ENCODE assay signal across 32 cellular contexts in genomic region chr3:87867001-87867400, GRCh38.
A peak's percentile ranks its signal among the peaks of the same experiment; 100 is the strongest.
DNase-seq lines count a peak whose midpoint lies in the region; ATAC-seq and TF ChIP-seq lines count a peak whose summit lies in the region.
"Had no signal": no experiment of that assay in that cellular context is flagged by ENCODE, and none has a peak within 500 bp of the region (broad histone marks: within the 10 kb centered on the region; RNA-seq: fewer than 3 reads in every experiment).

No MANE protein-coding gene starts in this region.

- H3K79me1 ChIP-seq in mesenchymal stem cell (replicated peaks; ENCODE audit: low read length, poor library complexity, severe bottlenecking) = no peaks in the 10 kb centered on the region

- no peak for TF ChIP-seq CTCF in HFFc6 (IDR thresholded peaks at IDR 0.05)
- no peak for TF ChIP-seq CTCF in brain microvascular endothelial cell (IDR thresholded peaks at IDR 0.05; ENCODE audit: low read depth, low read length, missing control alignments)
- no peak for TF ChIP-seq CTCF in uterus (IDR thresholded peaks at IDR 0.05)

- H4K91ac ChIP-seq in mesenchymal stem cell (ENCODE audit: low read length) = no peak overlapping the region

- peaks cover 10% of the 10 kb centered on the region for H3K9me3 Mint-ChIP-seq in HFFc6
- H3K9me3 Mint-ChIP-seq in stimulated activated naive CD8-positive, alpha-beta T cell treated with anti-CD3 and anti-CD28 coated beads, Interleukin-15, amount 100 ng/mL, for 72 hours = peaks cover 9 to 10% of the 10 kb centered on the region in 2 donors
- H3K9me3 Mint-ChIP-seq: endodermal cell had no signal

- DNase-seq in ACHN = peak; percentile 13
- peak; percentile 4 for DNase-seq in HFFc6
- peak; percentile 25 for DNase-seq in brain microvascular endothelial cell
- peak; percentile 1 for DNase-seq in mesenchymal stem cell
- no peak for DNase-seq in uterus
- DNase-seq in posterior vena cava (ENCODE audit: low spot score) = no peak
- DNase-seq in NCI-H69 (lab: John Stamatoyannopoulos, UW) = no peak
- DNase-seq in stimulated activated naive CD8-positive, alpha-beta T cell treated with anti-CD3 and anti-CD28 coated beads, Interleukin-15, amount 100 ng/mL, for 72 hours = no peak
- DNase-seq: activated CD4-positive, alpha-beta T cell treated with anti-CD3 and anti-CD28 coated beads, Interleukin-2, amount 50 U/mL, for 1 hour; activated CD4-positive, CD25-positive, alpha-beta regulatory T cell; activated effector memory CD4-positive, alpha-beta T cell treated with anti-CD3 and anti-CD28 coated beads, Interleukin-2, amount 50 U/mL, for 16 hours; activated naive CD8-positive, alpha-beta T cell treated with anti-CD3 and anti-CD28 coated beads for 36 hours; activated T-cell treated with anti-CD3 and anti-CD28 coated beads, Interleukin-2, amount 50 U/mL, for 24 hours; anterior cingulate cortex; dermis blood vessel endothelial cell; endodermal cell; gastrocnemius medialis; hippocampal formation; IMR-90; left cardiac atrium; NCI-H1092; NCI-H1694 treated with DMSO at 0.1 percent for 48 hours; NCI-H510A; nephron progenitor cell; stimulated activated naive CD8-positive, alpha-beta T cell treated with anti-CD3 and anti-CD28 coated beads, Interleukin-15, Interleukin-2, amounts not matched to agents 100 U/mL and 50 U/mL, for 24 hours had no signal

- H2BK15ac ChIP-seq in mesenchymal stem cell (ENCODE audit: low read depth, poor library complexity, severe bottlenecking) = no peak overlapping the region

- in situ Hi-C loops in ACHN (cut with HindIII; ENCODE audit: low pct_ligation_motif_present, low pct_unique_long_range_greater_than_20kb, low sequenced_read_pairs) = no loop called here
- in situ Hi-C loops in brain microvascular endothelial cell (cut with HindIII; ENCODE audit: low pct_ligation_motif_present, low sequenced_read_pairs) = no loop called here

- no peaks in the 10 kb centered on the region for H3K4me1 ChIP-seq in mesenchymal stem cell (ENCODE audit: control insufficient read depth, insufficient read depth, low read depth, low read length)
- H3K4me1 ChIP-seq in uterus = no peaks in the 10 kb centered on the region
- H3K4me1 ChIP-seq: BLaER1, gastrocnemius medialis, vagina had no signal

- no peak overlapping the region for H2BK5ac ChIP-seq in mesenchymal stem cell (ENCODE audit: low read depth, low read length, poor library complexity, severe bottlenecking)

- H3K4me2 ChIP-seq in mesenchymal stem cell (ENCODE audit: low read length, poor library complexity, severe bottlenecking) = no peak overlapping the region
- H3K4me2 ChIP-seq: BLaER1, smooth muscle cell had no signal

- no peaks in the 10 kb centered on the region for H3K27me3 Mint-ChIP-seq in HFFc6 (ENCODE audit: insufficient read depth)
- H3K27me3 Mint-ChIP-seq in stimulated activated naive CD8-positive, alpha-beta T cell treated with anti-CD3 and anti-CD28 coated beads, Interleukin-15, amount 100 ng/mL, for 72 hours = no peaks in the 10 kb centered on the region
- H3K27me3 Mint-ChIP-seq: activated naive CD8-positive, alpha-beta T cell treated with anti-CD3 and anti-CD28 coated beads for 36 hours had no signal

- H2AK5ac ChIP-seq in mesenchymal stem cell (ENCODE audit: low read length, severe bottlenecking) = no peak overlapping the region

- no CpG with 5 or more reads among the region's 2 CpGs for WGBS in mesenchymal stem cell

- H3K9me3 ChIP-seq in mesenchymal stem cell (ENCODE audit: control insufficient read depth, low read length) (peaks cover 4% of the 10 kb centered on the region), uterus (peaks cover 0 to 4% of the 10 kb centered on the region in 2 donors)
- H3K9me3 ChIP-seq: gastrocnemius medialis, vagina had no signal

- no peak overlapping the region for H3K27ac Mint-ChIP-seq in HFFc6
- H3K27ac Mint-ChIP-seq in stimulated activated naive CD8-positive, alpha-beta T cell treated with anti-CD3 and anti-CD28 coated beads, Interleukin-15, amount 100 ng/mL, for 72 hours = no peak overlapping the region
- H3K27ac Mint-ChIP-seq: activated naive CD8-positive, alpha-beta T cell treated with anti-CD3 and anti-CD28 coated beads for 36 hours; activated T-cell treated with anti-CD3 and anti-CD28 coated beads, Interleukin-2, amount 50 U/mL, for 24 hours; endodermal cell; nephron progenitor cell had no signal

- H3K4me3 Mint-ChIP-seq in HFFc6 = peak overlapping the region; percentile 24; the same call in 1 of the 2 replicates
- H3K4me3 Mint-ChIP-seq in stimulated activated naive CD8-positive, alpha-beta T cell treated with anti-CD3 and anti-CD28 coated beads, Interleukin-15, amount 100 ng/mL, for 72 hours = no peak overlapping the region
- H3K4me3 Mint-ChIP-seq: activated naive CD8-positive, alpha-beta T cell treated with anti-CD3 and anti-CD28 coated beads for 36 hours; activated T-cell treated with anti-CD3 and anti-CD28 coated beads, Interleukin-2, amount 50 U/mL, for 24 hours; central memory CD8-positive, alpha-beta T cell; endodermal cell; nephron progenitor cell had no signal

- peaks cover 12% of the 10 kb centered on the region for H3K36me3 Mint-ChIP-seq in HFFc6 (ENCODE audit: low read depth)

- no peak overlapping the region for H3K9ac ChIP-seq in mesenchymal stem cell (ENCODE audit: low read length)
- H3K9ac ChIP-seq: BLaER1 had no signal

- H3K4me3 ChIP-seq in brain microvascular endothelial cell (ENCODE audit: low read depth, low read length) = no peak overlapping the region
- no peak overlapping the region for H3K4me3 ChIP-seq in mesenchymal stem cell (ENCODE audit: insufficient read depth in 1 of 2, low read depth in 1 of 2, low read length in 2 of 2)
- no peak overlapping the region for H3K4me3 ChIP-seq in uterus
- H3K4me3 ChIP-seq: BLaER1, gastrocnemius medialis, lung, SK-N-MC, smooth muscle cell, vagina had no signal

- H4K8ac ChIP-seq in mesenchymal stem cell (ENCODE audit: low read length) = no peak overlapping the region

- no peak for ATAC-seq in stimulated activated naive CD8-positive, alpha-beta T cell treated with anti-CD3 and anti-CD28 coated beads, Interleukin-15, amount 100 ng/mL, for 72 hours
- ATAC-seq: esophagus mucosa; gastrocnemius medialis; stimulated activated naive CD8-positive, alpha-beta T cell treated with anti-CD3 and anti-CD28 coated beads, Interleukin-15, Interleukin-2, amounts not matched to agents 100 U/mL and 50 U/mL, for 24 hours had no signal

- intact Hi-C loops in uterus (cut with DNase I; ENCODE audit: low total_unique reads) = no loop called here
- intact Hi-C loops in posterior vena cava (cut with DNase I) = no loop called here

- H2AFZ ChIP-seq in mesenchymal stem cell (ENCODE audit: low read depth, low read length) = no peak overlapping the region

- H3K4ac ChIP-seq in mesenchymal stem cell (ENCODE audit: low read depth in 1 of 2, low read length in 2 of 2) = no peak overlapping the region

- no peak overlapping the region for H3K18ac ChIP-seq in mesenchymal stem cell (ENCODE audit: low read depth in 1 of 2, low read length in 2 of 2)

- peaks cover 17% of the 10 kb centered on the region for H3K4me1 Mint-ChIP-seq in HFFc6 (ENCODE audit: low read depth)
- H3K4me1 Mint-ChIP-seq in stimulated activated naive CD8-positive, alpha-beta T cell treated with anti-CD3 and anti-CD28 coated beads, Interleukin-15, amount 100 ng/mL, for 72 hours = no peaks in the 10 kb centered on the region
- H3K4me1 Mint-ChIP-seq: activated naive CD8-positive, alpha-beta T cell treated with anti-CD3 and anti-CD28 coated beads for 36 hours; central memory CD8-positive, alpha-beta T cell; nephron progenitor cell had no signal

- TF ChIP-seq POLR2A in uterus (IDR thresholded peaks at IDR 0.05) = no peak

- H3K27me3 ChIP-seq in brain microvascular endothelial cell (replicated peaks) = no peaks in the 10 kb centered on the region
- H3K27me3 ChIP-seq in mesenchymal stem cell (ENCODE audit: control insufficient read depth in 1 of 2, insufficient read depth in 1 of 2, low read length in 2 of 2) = no peaks in the 10 kb centered on the region
- no peaks in the 10 kb centered on the region for H3K27me3 ChIP-seq in uterus
- H3K27me3 ChIP-seq: BLaER1, gastrocnemius medialis, vagina had no signal

- H3K14ac ChIP-seq in mesenchymal stem cell (ENCODE audit: low read length in 2 of 2) = no peak overlapping the region

- no peak overlapping the region for H3K23ac ChIP-seq in mesenchymal stem cell (ENCODE audit: low read length in 2 of 2)

- H3K36me3 ChIP-seq in brain microvascular endothelial cell (replicated peaks) (no peaks in the 10 kb centered on the region), mesenchymal stem cell (ENCODE audit: control insufficient read depth in 1 of 2, insufficient read depth in 2 of 2, low read depth in 1 of 2, low read length in 2 of 2) (no peaks in the 10 kb centered on the region), uterus (no peaks in the 10 kb centered on the region)
- H3K36me3 ChIP-seq: BLaER1, gastrocnemius medialis, vagina had no signal

- no peak overlapping the region for H2BK12ac ChIP-seq in mesenchymal stem cell (ENCODE audit: low read length in 2 of 2)

- no peak overlapping the region for H2BK120ac ChIP-seq in mesenchymal stem cell (ENCODE audit: low read depth, low read length)

- H3K27ac ChIP-seq in brain microvascular endothelial cell = no peak overlapping the region
- no peak overlapping the region for H3K27ac ChIP-seq in mesenchymal stem cell (ENCODE audit: low read length, poor library complexity, severe bottlenecking)
- H3K27ac ChIP-seq in uterus = no peak overlapping the region
- H3K27ac ChIP-seq: BLaER1, gastrocnemius medialis, SK-N-MC, vagina had no signal

Comparison
In these comparisons a context has a peak if more than half of its experiments do, and no peak if none do; other contexts are left out.
1. DNase-seq: peak in ACHN (single experiment), HFFc6 (single experiment), brain microvascular endothelial cell (single experiment) and mesenchymal stem cell (single experiment); none in uterus (0 of 2), posterior vena cava (single experiment), NCI-H69 (single experiment) and stimulated activated naive CD8-positive, alpha-beta T cell treated with anti-CD3 and anti-CD28 coated beads, Interleukin-15, amount 100 ng/mL, for 72 hours (0 of 2).